In the genomic region with DNA sequence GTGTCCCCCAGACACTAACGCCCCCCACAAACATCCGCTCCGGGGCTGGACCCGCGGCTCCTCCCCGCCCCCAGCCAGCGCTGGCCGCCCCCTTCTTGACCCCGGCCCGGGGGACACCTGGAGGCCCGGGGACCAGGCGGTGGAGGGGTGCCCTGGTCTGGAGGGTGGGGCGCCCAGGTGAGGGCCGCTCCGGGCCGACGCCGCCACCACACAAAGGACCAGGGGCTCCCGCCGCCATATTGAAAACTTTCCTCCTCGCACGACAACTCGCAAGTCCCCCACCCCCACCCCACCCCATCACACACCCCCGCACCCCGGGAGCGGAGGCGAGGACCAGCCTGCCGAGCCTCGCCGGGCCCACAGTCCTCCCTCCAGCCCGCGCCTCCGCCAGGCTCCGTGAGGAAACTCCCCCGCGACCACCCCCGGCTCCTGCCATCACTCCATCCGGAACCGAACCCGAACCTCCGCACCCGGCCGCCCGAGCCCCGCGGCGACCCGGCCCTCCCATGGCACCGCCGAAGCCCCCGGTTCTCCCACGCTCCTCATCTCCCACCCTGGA, we compare ENCODE assay signal across 8 cellular contexts. TPM values are rescaled to one million over a fixed set of nuclear protein-coding genes. Genes with fewer than 3 reads are reported as not detected.
A peak's percentile ranks its signal among the peaks of the same experiment; 100 is the strongest.
DNase-seq lines count a peak whose midpoint lies in the region; ATAC-seq and TF ChIP-seq lines count a peak whose summit lies in the region.

No MANE protein-coding gene starts in this region.

- peaks cover 62 to 70% (median 67%) of the 10 kb centered on the region in 10 experiments for H3K4me1 ChIP-seq in BLaER1 treated with 17β-estradiol and CSF1 and Interleukin-3, amounts not matched to agents 10 nM and 100 nM
- H3K4me1 ChIP-seq in HUES64 (ENCODE audit: insufficient read depth, low read length): peaks cover 55% of the 10 kb centered on the region
- peaks cover 16% of the 10 kb centered on the region for H3K4me1 ChIP-seq in ectodermal cell (ENCODE audit: control insufficient read depth, insufficient read depth, low read length)

- H3K4me3 ChIP-seq in BLaER1 treated with 17β-estradiol and CSF1 and Interleukin-3, amounts not matched to agents 10 nM and 100 nM: peak overlapping the region; percentile 87 to 98 (median 96)
- peak overlapping the region; percentile 95 for H3K4me3 ChIP-seq in HUES64 (ENCODE audit: low read length)
- H3K4me3 ChIP-seq in ectodermal cell (ENCODE audit: insufficient read depth, low read depth, low read length): peak overlapping the region; percentile 98

- H3K9me3 ChIP-seq in BLaER1 treated with 17β-estradiol and CSF1 and Interleukin-3, amounts not matched to agents 10 nM and 100 nM (replicated peaks in 1 of 11): no peaks in the 10 kb centered on the region
- H3K9me3 ChIP-seq in HUES64 (ENCODE audit: insufficient read depth, low read depth, low read length) (no peaks in the 10 kb centered on the region), ectodermal cell (ENCODE audit: control insufficient read depth, low read length) (no peaks in the 10 kb centered on the region)

- H3K36me3 Mint-ChIP-seq in activated CD4-positive, alpha-beta T cell treated with anti-CD3 and anti-CD28 coated beads, Interleukin-2, amount 10 ng/mL, durations not matched to agents 24 days and 14 days (ENCODE audit: low read depth): peaks cover 11% of the 10 kb centered on the region
- H3K36me3 Mint-ChIP-seq in memory B cell: no peaks in the 10 kb centered on the region

- peak overlapping the region; percentile 86 for H3K27ac Mint-ChIP-seq in activated CD4-positive, alpha-beta T cell treated with anti-CD3 and anti-CD28 coated beads, Interleukin-2, amount 10 ng/mL, durations not matched to agents 24 days and 14 days
- peak overlapping the region; percentile 73 for H3K27ac Mint-ChIP-seq in memory B cell

- intact Hi-C loops in activated CD4-positive, alpha-beta T cell treated with anti-CD3 and anti-CD28 coated beads, Interleukin-2, amount 10 ng/mL, durations not matched to agents 24 days and 14 days (cut with micrococcal nuclease): loop anchor here (5.0 to 10.0 kb wide), 3 partner anchors 50 to 643 kb away; a partner anchor contains a TSS

- TF ChIP-seq POLR2A in GM18505 (IDR thresholded peaks at IDR 0.05; ENCODE audit: borderline replicate concordance, extremely low read depth, insufficient read depth, insufficient read length): no peak

- peak; percentile 81 for DNase-seq in activated CD4-positive, alpha-beta T cell treated with anti-CD3 and anti-CD28 coated beads, Interleukin-2, amount 10 ng/mL, durations not matched to agents 24 days and 14 days
- DNase-seq in memory B cell (ENCODE audit: low spot score in 2 of 2) (peak; percentile 16 to 19), SHP77 treated with DMSO at 0.1 percent for 48 hours (lab: John Stamatoyannopoulos, UW) (no peak)
- peak; percentile 6 for DNase-seq in stimulated activated CD8-positive, alpha-beta memory T cell treated with anti-CD3 and anti-CD28 coated beads, Interleukin-4, amount 100 ng/mL, for 24 hours (ENCODE audit: low read depth)

- peak overlapping the region; percentile 66 to 96 (median 94) for H3K27ac ChIP-seq in BLaER1 treated with 17β-estradiol and CSF1 and Interleukin-3, amounts not matched to agents 10 nM and 100 nM
- H3K27ac ChIP-seq in HUES64 (ENCODE audit: low read depth, low read length): peak overlapping the region; percentile 73
- no peak overlapping the region for H3K27ac ChIP-seq in ectodermal cell (ENCODE audit: insufficient read depth, low read depth, low read length, poor library complexity, severe bottlenecking)

- peaks cover 0 to 9% (median 0%) of the 10 kb centered on the region in 11 experiments; a peak in 1 of 22 replicates for H3K36me3 ChIP-seq in BLaER1 treated with 17β-estradiol and CSF1 and Interleukin-3, amounts not matched to agents 10 nM and 100 nM
- H3K36me3 ChIP-seq in HUES64 (ENCODE audit: insufficient read depth, low read length) (no peaks in the 10 kb centered on the region), ectodermal cell (ENCODE audit: control insufficient read depth, insufficient read depth, low read length) (no peaks in the 10 kb centered on the region)

- peak; percentile 15 for ATAC-seq in memory B cell (ENCODE audit: low read depth)
- ATAC-seq in GM18505 (IDR thresholded peaks at IDR 0.05; ENCODE audit: unreplicated experiment): no peak

- peak overlapping the region; percentile 85 for H3K4me3 Mint-ChIP-seq in activated CD4-positive, alpha-beta T cell treated with anti-CD3 and anti-CD28 coated beads, Interleukin-2, amount 10 ng/mL, durations not matched to agents 24 days and 14 days
- peak overlapping the region; percentile 87 for H3K4me3 Mint-ChIP-seq in memory B cell

- H3K27me3 Mint-ChIP-seq in activated CD4-positive, alpha-beta T cell treated with anti-CD3 and anti-CD28 coated beads, Interleukin-2, amount 10 ng/mL, durations not matched to agents 24 days and 14 days: peaks cover 10% of the 10 kb centered on the region
- peaks cover 4% of the 10 kb centered on the region for H3K27me3 Mint-ChIP-seq in memory B cell

- H3K4me1 Mint-ChIP-seq in activated CD4-positive, alpha-beta T cell treated with anti-CD3 and anti-CD28 coated beads, Interleukin-2, amount 10 ng/mL, durations not matched to agents 24 days and 14 days: peaks cover 53% of the 10 kb centered on the region
- H3K4me1 Mint-ChIP-seq in memory B cell: peaks cover 31% of the 10 kb centered on the region

- no peaks in the 10 kb centered on the region for H3K27me3 ChIP-seq in BLaER1 treated with 17β-estradiol and CSF1 and Interleukin-3, amounts not matched to agents 10 nM and 100 nM
- H3K27me3 ChIP-seq in HUES64 (ENCODE audit: insufficient read depth, low read length) (peaks cover 12% of the 10 kb centered on the region), ectodermal cell (ENCODE audit: control insufficient read depth, insufficient read depth, low read length, poor library complexity, severe bottlenecking) (peaks cover 30% of the 10 kb centered on the region)

- H3K9me3 Mint-ChIP-seq in activated CD4-positive, alpha-beta T cell treated with anti-CD3 and anti-CD28 coated beads, Interleukin-2, amount 10 ng/mL, durations not matched to agents 24 days and 14 days: no peaks in the 10 kb centered on the region
- H3K9me3 Mint-ChIP-seq in memory B cell: no peaks in the 10 kb centered on the region

- H3K4me2 ChIP-seq in BLaER1 treated with 17β-estradiol and CSF1 and Interleukin-3, amounts not matched to agents 10 nM and 100 nM: peak overlapping the region; percentile 83 to 96 (median 88)

- H3K9ac ChIP-seq in BLaER1 treated with 17β-estradiol and CSF1 and Interleukin-3, amounts not matched to agents 10 nM and 100 nM: peak overlapping the region; percentile 86 to 98 (median 96)
- peak overlapping the region; percentile 91 for H3K9ac ChIP-seq in HUES64 (ENCODE audit: low read depth, low read length)

- WGBS in HUES64: under 1% methylated on average over 51 of the region's 52 CpGs
- WGBS in ectodermal cell, 2 experiments: 0% methylated on average over 51 to 52 of the region's 52 CpGs

- peaks cover 11 to 46% (median 35%) of the 10 kb centered on the region in 11 experiments; a peak in 20 of 22 replicates for H4K20me1 ChIP-seq in BLaER1 treated with 17β-estradiol and CSF1 and Interleukin-3, amounts not matched to agents 10 nM and 100 nM

RNA-seq across cellular contexts. Expression of a gene that starts 0.8 kb away (rescaled TPM):
- polyA plus RNA-seq in HUES64 (2013, experiment 1 of 2): 57.9 TPM
- 69.9 TPM for polyA plus RNA-seq in HUES64 (2013, experiment 2 of 2)
- total RNA-seq in activated CD4-positive, alpha-beta T cell treated with anti-CD3 and anti-CD28 coated beads, Interleukin-2, amount 10 ng/mL, durations not matched to agents 24 days and 14 days: 83.2 and 92.7 TPM in 2 replicates
- polyA plus RNA-seq in ectodermal cell (2013, experiment 1 of 4): 137 TPM
- 160 TPM for polyA plus RNA-seq in ectodermal cell (2013, experiment 2 of 4)
- 100 TPM for polyA plus RNA-seq in ectodermal cell (2013, experiment 3 of 4)
- 118 TPM for polyA plus RNA-seq in ectodermal cell (2013, experiment 4 of 4)

RNA-seq across cellular contexts. Expression of a gene that starts 3.3 kb away (rescaled TPM):
- 2.2 TPM for polyA plus RNA-seq in HUES64 (2013, experiment 1 of 2)
- 3.7 TPM for polyA plus RNA-seq in HUES64 (2013, experiment 2 of 2)
- total RNA-seq in activated CD4-positive, alpha-beta T cell treated with anti-CD3 and anti-CD28 coated beads, Interleukin-2, amount 10 ng/mL, durations not matched to agents 24 days and 14 days: 0.83 and 1.4 TPM in 2 replicates
- polyA plus RNA-seq in ectodermal cell (2013, experiment 1 of 4): 9.0 TPM
- 5.4 TPM for polyA plus RNA-seq in ectodermal cell (2013, experiment 2 of 4)
- 7.2 TPM for polyA plus RNA-seq in ectodermal cell (2013, experiment 3 of 4)
- 9.0 TPM for polyA plus RNA-seq in ectodermal cell (2013, experiment 4 of 4)
